ENCODE assay signal across 8 cellular contexts in genomic region chr19:41957838-41958366, GRCh38. TPM values are rescaled to one million over a fixed set of nuclear protein-coding genes. Genes with fewer than 3 reads are reported as not detected.
DNase-seq lines count a peak whose midpoint lies in the region; ATAC-seq and TF ChIP-seq lines count a peak whose summit lies in the region.

No MANE protein-coding gene starts in this region.

- peak overlapping the region; percentile 95 for H3K9ac ChIP-seq in Karpas-422 (ENCODE audit: low read length)

- H3K27me3 ChIP-seq in Karpas-422 (ENCODE audit: low read length) = no peaks in the 10 kb centered on the region
- H3K27me3 ChIP-seq in body of pancreas = no peaks in the 10 kb centered on the region
- no peaks in the 10 kb centered on the region for H3K27me3 ChIP-seq in prostate gland (replicated peaks; ENCODE audit: insufficient read depth)

- DNase-seq in activated CD4-positive, alpha-beta T cell treated with anti-CD3 and anti-CD28 coated beads, Interleukin-2, amount 10 ng/mL, durations not matched to agents 24 days and 14 days = peak; percentile 81
- DNase-seq in activated CD4-positive, alpha-beta T cell treated with anti-CD3 and anti-CD28 coated beads, Interleukin-2, amount 50 U/mL, for 1 hour = no peak
- DNase-seq in Karpas-422 = peak; percentile 85
- peak; percentile 74 for DNase-seq in RPMI7951 (ENCODE audit: low read depth)
- peak; percentile 80 to 86 (median 85) for DNase-seq in body of pancreas
- peak; percentile 23 to 27 for DNase-seq in hippocampal formation (lab: John Stamatoyannopoulos, UW)
- DNase-seq in prostate gland (ENCODE audit: low spot score) = peak; percentile 77

- H3K4me1 Mint-ChIP-seq in activated CD4-positive, alpha-beta T cell treated with anti-CD3 and anti-CD28 coated beads, Interleukin-2, amount 10 ng/mL, durations not matched to agents 24 days and 14 days = peaks cover 14% of the 10 kb centered on the region

- H3K36me3 ChIP-seq in Karpas-422 (ENCODE audit: insufficient read depth, low read length) (no peaks in the 10 kb centered on the region; the same call in 1 of the 2 replicates), body of pancreas (replicated peaks in 1 of 2; ENCODE audit: insufficient read depth in 1 of 2, low read depth in 2 of 2) (no peaks in the 10 kb centered on the region), prostate gland (no peaks in the 10 kb centered on the region)

- intact Hi-C loops in activated CD4-positive, alpha-beta T cell treated with anti-CD3 and anti-CD28 coated beads, Interleukin-2, amount 10 ng/mL, durations not matched to agents 24 days and 14 days (cut with micrococcal nuclease) = no loop called here
- intact Hi-C loops in body of pancreas (cut with DNase I) = loop anchor here (5.0 kb wide), 1 partner anchor 81 kb away; the partner anchor contains the start of gene CD79A
- intact Hi-C loops in prostate gland (cut with DNase I) = loop anchor here (5.0 kb wide), 1 partner anchor 96 kb away; the partner anchor contains the start of gene RPS19

- peak overlapping the region; percentile 92 for H3K4me3 ChIP-seq in Karpas-422 (ENCODE audit: low read length)
- H3K4me3 ChIP-seq in body of pancreas = peak overlapping the region in 1 of 2 donors; percentile 54
- peak overlapping the region; percentile 58 to 70 for H3K4me3 ChIP-seq in prostate gland

- TF ChIP-seq POLR2A in body of pancreas (IDR thresholded peaks at IDR 0.05) (no peak), prostate gland (IDR thresholded peaks at IDR 0.05) (no peak)

- H3K27ac Mint-ChIP-seq in activated CD4-positive, alpha-beta T cell treated with anti-CD3 and anti-CD28 coated beads, Interleukin-2, amount 10 ng/mL, durations not matched to agents 24 days and 14 days = peak overlapping the region; percentile 74

- H3K79me2 ChIP-seq in Karpas-422 (ENCODE audit: low read length) = peaks cover 5% of the 10 kb centered on the region; the same call in 1 of the 2 replicates

- no peaks in the 10 kb centered on the region for H4K20me1 ChIP-seq in Karpas-422 (ENCODE audit: insufficient read depth, low read depth, low read length)

- H3K9me2 ChIP-seq in Karpas-422 (replicated peaks; ENCODE audit: insufficient read depth, low read length) = no peaks in the 10 kb centered on the region

- 5 to 6% methylated on average over 8 to 10 of the region's 10 CpGs for WGBS in body of pancreas, 2 donors
- 14% methylated on average over 10 of the region's 10 CpGs for WGBS in prostate gland

- TF ChIP-seq CTCF in body of pancreas (IDR thresholded peaks at IDR 0.05) (peak; percentile 81 to 98 (median 96)), prostate gland (IDR thresholded peaks at IDR 0.05) (peak; percentile 53 to 96 (median 90))

- no peaks in the 10 kb centered on the region for H3K36me3 Mint-ChIP-seq in activated CD4-positive, alpha-beta T cell treated with anti-CD3 and anti-CD28 coated beads, Interleukin-2, amount 10 ng/mL, durations not matched to agents 24 days and 14 days (ENCODE audit: low read depth)

- ATAC-seq in body of pancreas = peak; percentile 87
- no peak for ATAC-seq in HG02610 (IDR thresholded peaks at IDR 0.05; ENCODE audit: unreplicated experiment)

- peaks cover 16% of the 10 kb centered on the region for H3K4me1 ChIP-seq in Karpas-422 (ENCODE audit: low read length)
- H3K4me1 ChIP-seq in body of pancreas = peaks cover 15% of the 10 kb centered on the region
- H3K4me1 ChIP-seq in prostate gland (replicated peaks) = peaks cover 4% of the 10 kb centered on the region

- peak overlapping the region; percentile 96 for H3K4me2 ChIP-seq in Karpas-422 (ENCODE audit: low read depth, low read length, poor library complexity, severe bottlenecking)

- no peaks in the 10 kb centered on the region for H3K9me3 Mint-ChIP-seq in activated CD4-positive, alpha-beta T cell treated with anti-CD3 and anti-CD28 coated beads, Interleukin-2, amount 10 ng/mL, durations not matched to agents 24 days and 14 days

- no peak overlapping the region for H2AFZ ChIP-seq in Karpas-422 (ENCODE audit: low read length)

- H3K9me3 ChIP-seq in Karpas-422 (ENCODE audit: low read length) (no peaks in the 10 kb centered on the region), body of pancreas (no peaks in the 10 kb centered on the region), prostate gland (no peaks in the 10 kb centered on the region)

- H3K27me3 Mint-ChIP-seq in activated CD4-positive, alpha-beta T cell treated with anti-CD3 and anti-CD28 coated beads, Interleukin-2, amount 10 ng/mL, durations not matched to agents 24 days and 14 days = no peaks in the 10 kb centered on the region

- H3K4me3 Mint-ChIP-seq in activated CD4-positive, alpha-beta T cell treated with anti-CD3 and anti-CD28 coated beads, Interleukin-2, amount 10 ng/mL, durations not matched to agents 24 days and 14 days = peak overlapping the region; percentile 89

- H3K27ac ChIP-seq in Karpas-422 (ENCODE audit: low read length) (peak overlapping the region; percentile 31; the same call in 1 of the 2 replicates), body of pancreas (peak overlapping the region; percentile 83 to 90 (median 86)), prostate gland (peak overlapping the region; percentile 82 to 90)

RNA-seq across cellular contexts. Expression of gene RABAC1, which starts 1.2 kb away (rescaled TPM):
- total RNA-seq in activated CD4-positive, alpha-beta T cell treated with anti-CD3 and anti-CD28 coated beads, Interleukin-2, amount 10 ng/mL, durations not matched to agents 24 days and 14 days = 37.2 and 41.5 TPM in 2 replicates
- total RNA-seq in Karpas-422 (2014; rRNA removed; shearing (Covaris generic); ENCODE audit: low replicate concordance) = 270 and 367 TPM in 2 replicates
- total RNA-seq in RPMI7951 (2014; rRNA removed; shearing (Covaris generic)) = 235 and 336 TPM in 2 replicates
- total RNA-seq in body of pancreas (10 to 100 TPM; 87.3 to 88.5 TPM), prostate gland (100 to 1,000 TPM; 153 to 168 TPM)

RNA-seq across cellular contexts. Expression of gene ERFL, which starts 29.7 kb away (rescaled TPM):
- total RNA-seq in activated CD4-positive, alpha-beta T cell treated with anti-CD3 and anti-CD28 coated beads, Interleukin-2, amount 10 ng/mL, durations not matched to agents 24 days and 14 days = 3.1 and 4.2 TPM in 2 replicates
- total RNA-seq in Karpas-422 (2014; rRNA removed; shearing (Covaris generic); ENCODE audit: low replicate concordance) = 3.8 and 5.5 TPM in 2 replicates
- total RNA-seq in RPMI7951 (2014; rRNA removed; shearing (Covaris generic)) = not detected in 2 replicates
- total RNA-seq in body of pancreas = not detected
- total RNA-seq in prostate gland = 1 to 10 TPM in 1 of 2 donors, under 1 TPM in 1; 0.36 to 1.9 TPM

RNA-seq across cellular contexts. Expression of gene ATP1A3, which starts 36.1 kb away (rescaled TPM):
- 0.68 and 1.2 TPM in 2 replicates for total RNA-seq in activated CD4-positive, alpha-beta T cell treated with anti-CD3 and anti-CD28 coated beads, Interleukin-2, amount 10 ng/mL, durations not matched to agents 24 days and 14 days
- total RNA-seq in Karpas-422 (2014; rRNA removed; shearing (Covaris generic); ENCODE audit: low replicate concordance) = 22.4 and 26.6 TPM in 2 replicates
- total RNA-seq in RPMI7951 (2014; rRNA removed; shearing (Covaris generic)) = under 0.01 and 0.10 TPM in 2 replicates
- total RNA-seq in body of pancreas (under 1 TPM in 1 of 2 donors, not detected in 1; 0.26 TPM), prostate gland (1 to 10 TPM in 1 of 2 donors, under 1 TPM in 1; 0.27 to 3.7 TPM)

Comparison
In these comparisons a context has a peak if more than half of its experiments do, and no peak if none do; other contexts are left out.
1. H3K27ac ChIP-seq: peak in every context shown above with its lines; median percentile 86 in body of pancreas; 86 in prostate gland; 31 in Karpas-422.